Comparison of ENCODE assay signal across 1 cellular context in genomic region chr21:38434913-38435533, GRCh38.
TF ChIP-seq lines count a peak whose summit lies in the region.

No MANE protein-coding gene starts in this region.

TF ChIP-seq in SK-N-SH, 30 proteins besides CTCF, POLR2A, EP300 and RAD21 (continued from another document):
- TF ChIP-seq REST (IDR thresholded peaks at IDR 0.05; ENCODE audit: low read depth, low read length) (no peak), CHD2 (IDR thresholded peaks at IDR 0.05; ENCODE audit: low read length, partially characterized antibody) (no peak), TCF12 (IDR thresholded peaks at IDR 0.05) (peak; percentile 55), MAX (IDR thresholded peaks at IDR 0.05; ENCODE audit: low read depth) (no peak), YY1 (IDR thresholded peaks at IDR 0.05; ENCODE audit: low read depth) (no peak), FOSL2 (IDR thresholded peaks at IDR 0.05; ENCODE audit: borderline replicate concordance, low read depth) (peak; percentile 35; the same call in 1 of the 2 replicates), TEAD4 (IDR thresholded peaks at IDR 0.05; ENCODE audit: borderline replicate concordance, insufficient read depth) (0 out of 2 replicates have a peak, but pooled peaks have one; percentile 9)
- TF ChIP-seq, protein P1, sequence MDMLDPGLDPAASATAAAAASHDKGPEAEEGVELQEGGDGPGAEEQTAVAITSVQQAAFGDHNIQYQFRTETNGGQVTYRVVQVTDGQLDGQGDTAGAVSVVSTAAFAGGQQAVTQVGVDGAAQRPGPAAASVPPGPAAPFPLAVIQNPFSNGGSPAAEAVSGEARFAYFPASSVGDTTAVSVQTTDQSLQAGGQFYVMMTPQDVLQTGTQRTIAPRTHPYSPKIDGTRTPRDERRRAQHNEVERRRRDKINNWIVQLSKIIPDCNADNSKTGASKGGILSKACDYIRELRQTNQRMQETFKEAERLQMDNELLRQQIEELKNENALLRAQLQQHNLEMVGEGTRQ (IDR thresholded peaks at IDR 0.05; ENCODE audit: borderline replicate concordance, low read depth, low read length): no peak
- TF ChIP-seq, protein P2, sequence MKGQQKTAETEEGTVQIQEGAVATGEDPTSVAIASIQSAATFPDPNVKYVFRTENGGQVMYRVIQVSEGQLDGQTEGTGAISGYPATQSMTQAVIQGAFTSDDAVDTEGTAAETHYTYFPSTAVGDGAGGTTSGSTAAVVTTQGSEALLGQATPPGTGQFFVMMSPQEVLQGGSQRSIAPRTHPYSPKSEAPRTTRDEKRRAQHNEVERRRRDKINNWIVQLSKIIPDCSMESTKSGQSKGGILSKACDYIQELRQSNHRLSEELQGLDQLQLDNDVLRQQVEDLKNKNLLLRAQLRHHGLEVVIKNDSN (IDR thresholded peaks at IDR 0.05; ENCODE audit: borderline replicate concordance, low read depth): no peak
TF ChIP-seq in SK-N-SH: peak in this region for 7.
